20 cellular contexts compared by ENCODE assay signal in genomic region chr4:151600432-151600831, GRCh38.
DNase-seq lines count a peak whose midpoint lies in the region; ATAC-seq, FAIRE-seq and TF ChIP-seq lines count a peak whose summit lies in the region.
"Had no signal": no experiment of that assay in that cellular context is flagged by ENCODE, and none has a peak within 500 bp of the region (broad histone marks: within the 10 kb centered on the region; RNA-seq: fewer than 3 reads in every experiment).

No MANE protein-coding gene starts in this region.

- DNase-seq in SK-N-SH (no peak), bronchial epithelial cell (ENCODE audit: low read depth) (peak; percentile 69), iris pigment epithelial cell (ENCODE audit: low read depth) (peak; percentile 21), smooth muscle cell (lab: John Stamatoyannopoulos, UW; ENCODE audit: unreplicated experiment) (no peak), NCI-H1694 treated with DMSO at 0.1 percent for 48 hours (lab: John Stamatoyannopoulos, UW) (no peak), DMS114 treated with DMSO at 0.1 percent for 48 hours (lab: John Stamatoyannopoulos, UW; ENCODE audit: unreplicated experiment) (no peak)
- DNase-seq: GOT3, KG1, NCI-H1436, NCI-H2029 treated with DMSO at 0.1 percent for 48 hours, NCI-H2171, NCI-H526, PC-3, RPMI8226, SIG-M5 had no signal

- no peaks in the 10 kb centered on the region for H3K9me3 ChIP-seq in SK-N-SH
- H3K9me3 ChIP-seq in smooth muscle cell (replicated peaks; ENCODE audit: low read depth) = no peaks in the 10 kb centered on the region

- FAIRE-seq in bronchial epithelial cell (lab: Jason Lieb, UNC) = no peak
- FAIRE-seq: GM12878, HepG2 had no signal

- 82% methylated on average over 3 of the region's 3 CpGs for WGBS in SK-N-SH (ENCODE audit: low lambda C conversion rate)
- 84% methylated on average over 3 of the region's 3 CpGs for WGBS in smooth muscle cell (ENCODE audit: low lambda C conversion rate)

- H3K4me2 ChIP-seq in SK-N-SH = no peak overlapping the region
- no peak overlapping the region for H3K4me2 ChIP-seq in smooth muscle cell

- H3K9ac ChIP-seq in SK-N-SH (no peak overlapping the region), smooth muscle cell (ENCODE audit: low read depth) (no peak overlapping the region)

- H3K4me1 ChIP-seq in SK-N-SH (ENCODE audit: control insufficient read depth in 1 of 2, insufficient read depth in 2 of 2, low read depth in 1 of 2, low read length in 1 of 2) = peaks cover 0 to 10% of the 10 kb centered on the region in 2 experiments; a peak in 2 of 4 replicates
- no peaks in the 10 kb centered on the region for H3K4me1 ChIP-seq in smooth muscle cell (ENCODE audit: low read depth)

- CTCF ChIA-PET in SK-N-SH (lab: Yijun Ruan, JAX) = interaction anchor here (1.2 kb wide), 2 partner anchors 10 to 22 kb away, joined by 3 read pairs; no protein-coding TSS in a partner anchor

- no peak overlapping the region for H2AFZ ChIP-seq in SK-N-SH (ENCODE audit: low read depth)
- H2AFZ ChIP-seq in smooth muscle cell (ENCODE audit: low read depth) = no peak overlapping the region

- ATAC-seq in SK-N-SH treated with all-trans-retinoic acid at 6 μM for 48 hours (peak; percentile 51), GM19328 (IDR thresholded peaks at IDR 0.05; ENCODE audit: unreplicated experiment) (no peak)
- ATAC-seq: GM12878, HepG2, PC-3 had no signal

- TF ChIP-seq RAD21 in SK-N-SH (IDR thresholded peaks at IDR 0.05; ENCODE audit: low read length) = no peak

- TF ChIP-seq EP300 in SK-N-SH (IDR thresholded peaks at IDR 0.05; ENCODE audit: borderline replicate concordance in 1 of 2, low read depth in 1 of 2, low read length in 1 of 2) = no peak

- H3K36me3 ChIP-seq in SK-N-SH (replicated peaks in 1 of 2; ENCODE audit: control insufficient read depth in 1 of 2, insufficient read depth in 2 of 2, low read length in 1 of 2) (no peaks in the 10 kb centered on the region), bronchial epithelial cell (ENCODE audit: control insufficient read depth, insufficient read depth, low read length) (no peaks in the 10 kb centered on the region), smooth muscle cell (ENCODE audit: low read depth) (no peaks in the 10 kb centered on the region)

- POLR2A ChIA-PET in SK-N-SH (lab: Yijun Ruan, JAX) = no interaction called here

- H4K20me1 ChIP-seq in SK-N-SH (ENCODE audit: insufficient read depth) (no peaks in the 10 kb centered on the region), smooth muscle cell (ENCODE audit: low read depth) (no peaks in the 10 kb centered on the region)

- H3K27me3 ChIP-seq in SK-N-SH (ENCODE audit: insufficient read depth) (no peaks in the 10 kb centered on the region), bronchial epithelial cell (ENCODE audit: control insufficient read depth, insufficient read depth, low read length) (no peaks in the 10 kb centered on the region), smooth muscle cell (ENCODE audit: low read depth) (no peaks in the 10 kb centered on the region)

- TF ChIP-seq CTCF in SK-N-SH (IDR thresholded peaks at IDR 0.05) = no peak
- no peak for TF ChIP-seq CTCF in bronchial epithelial cell (IDR thresholded peaks at IDR 0.05; ENCODE audit: insufficient read depth, low read length, severe bottlenecking)
- TF ChIP-seq CTCF in smooth muscle cell (IDR thresholded peaks at IDR 0.05; ENCODE audit: borderline replicate concordance, insufficient read depth, poor library complexity, severe bottlenecking) = no peak

- peak overlapping the region in 1 of 2 experiments; percentile 56; a peak in 2 of 4 replicates for H3K27ac ChIP-seq in SK-N-SH (ENCODE audit: low read depth in 2 of 2, low read length in 1 of 2)
- peak overlapping the region; percentile 47 for H3K27ac ChIP-seq in smooth muscle cell (ENCODE audit: low read depth)
- H3K27ac ChIP-seq: 22Rv1 had no signal

- H3K4me3 ChIP-seq in SK-N-SH (ENCODE audit: low read depth in 2 of 2, low read length in 1 of 2) = no peak overlapping the region
- no peak overlapping the region for H3K4me3 ChIP-seq in bronchial epithelial cell (ENCODE audit: low read depth, low read length)
- no peak overlapping the region for H3K4me3 ChIP-seq in smooth muscle cell
- H3K4me3 ChIP-seq: GM12878 had no signal

- H3K79me2 ChIP-seq in SK-N-SH (ENCODE audit: insufficient read depth) (no peaks in the 10 kb centered on the region), smooth muscle cell (ENCODE audit: low read depth) (no peaks in the 10 kb centered on the region)

- H3F3A ChIP-seq in SK-N-SH (replicated peaks; ENCODE audit: insufficient read depth) (no peaks in the 10 kb centered on the region), smooth muscle cell (ENCODE audit: low read depth) (no peaks in the 10 kb centered on the region)

- no peaks in the 10 kb centered on the region for H3K9me2 ChIP-seq in SK-N-SH

TF ChIP-seq in SK-N-SH treated with all-trans-retinoic acid at 6 μM for 48 hours, 23 proteins besides CTCF, POLR2A, EP300 and RAD21 (continues in another document):
- TF ChIP-seq, protein P1, sequence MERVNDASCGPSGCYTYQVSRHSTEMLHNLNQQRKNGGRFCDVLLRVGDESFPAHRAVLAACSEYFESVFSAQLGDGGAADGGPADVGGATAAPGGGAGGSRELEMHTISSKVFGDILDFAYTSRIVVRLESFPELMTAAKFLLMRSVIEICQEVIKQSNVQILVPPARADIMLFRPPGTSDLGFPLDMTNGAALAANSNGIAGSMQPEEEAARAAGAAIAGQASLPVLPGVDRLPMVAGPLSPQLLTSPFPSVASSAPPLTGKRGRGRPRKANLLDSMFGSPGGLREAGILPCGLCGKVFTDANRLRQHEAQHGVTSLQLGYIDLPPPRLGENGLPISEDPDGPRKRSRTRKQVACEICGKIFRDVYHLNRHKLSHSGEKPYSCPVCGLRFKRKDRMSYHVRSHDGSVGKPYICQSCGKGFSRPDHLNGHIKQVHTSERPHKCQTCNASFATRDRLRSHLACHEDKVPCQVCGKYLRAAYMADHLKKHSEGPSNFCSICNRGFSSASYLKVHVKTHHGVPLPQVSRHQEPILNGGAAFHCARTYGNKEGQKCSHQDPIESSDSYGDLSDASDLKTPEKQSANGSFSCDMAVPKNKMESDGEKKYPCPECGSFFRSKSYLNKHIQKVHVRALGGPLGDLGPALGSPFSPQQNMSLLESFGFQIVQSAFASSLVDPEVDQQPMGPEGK (CRISPR knock-in tag; IDR thresholded peaks at IDR 0.05; ENCODE audit: borderline replicate concordance) = no peak
- TF ChIP-seq CSDC2 (CRISPR knock-in tag; IDR thresholded peaks at IDR 0.05) = no peak
- no peak for TF ChIP-seq ZNF565 (CRISPR knock-in tag; conservative IDR thresholded peaks at IDR 0.05; ENCODE audit: low read depth)
- TF ChIP-seq, protein P2, sequence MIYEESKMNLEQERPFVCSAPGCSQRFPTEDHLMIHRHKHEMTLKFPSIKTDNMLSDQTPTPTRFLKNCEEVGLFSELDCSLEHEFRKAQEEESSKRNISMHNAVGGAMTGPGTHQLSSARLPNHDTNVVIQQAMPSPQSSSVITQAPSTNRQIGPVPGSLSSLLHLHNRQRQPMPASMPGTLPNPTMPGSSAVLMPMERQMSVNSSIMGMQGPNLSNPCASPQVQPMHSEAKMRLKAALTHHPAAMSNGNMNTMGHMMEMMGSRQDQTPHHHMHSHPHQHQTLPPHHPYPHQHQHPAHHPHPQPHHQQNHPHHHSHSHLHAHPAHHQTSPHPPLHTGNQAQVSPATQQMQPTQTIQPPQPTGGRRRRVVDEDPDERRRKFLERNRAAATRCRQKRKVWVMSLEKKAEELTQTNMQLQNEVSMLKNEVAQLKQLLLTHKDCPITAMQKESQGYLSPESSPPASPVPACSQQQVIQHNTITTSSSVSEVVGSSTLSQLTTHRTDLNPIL (CRISPR knock-in tag; IDR thresholded peaks at IDR 0.05; ENCODE audit: low read depth) = no peak

TF ChIP-seq in SK-N-SH, 30 proteins besides CTCF, POLR2A, EP300 and RAD21:
- no peak for TF ChIP-seq ELF1 (IDR thresholded peaks at IDR 0.05)
- no peak for TF ChIP-seq CHD2 (IDR thresholded peaks at IDR 0.05; ENCODE audit: low read length, partially characterized antibody)
- TF ChIP-seq MXI1 (IDR thresholded peaks at IDR 0.05; ENCODE audit: low read depth, low read length) = no peak
- TF ChIP-seq ZBTB33 (IDR thresholded peaks at IDR 0.05; ENCODE audit: borderline replicate concordance, low read depth) = no peak
- no peak for TF ChIP-seq USF2 (IDR thresholded peaks at IDR 0.05; ENCODE audit: borderline replicate concordance, low read depth, low read length)
- no peak for TF ChIP-seq GATA2 (CRISPR knock-in tag; IDR thresholded peaks at IDR 0.05)
- TF ChIP-seq MAX (IDR thresholded peaks at IDR 0.05; ENCODE audit: low read depth) = no peak
- TF ChIP-seq FOSL2 (IDR thresholded peaks at IDR 0.05; ENCODE audit: borderline replicate concordance, low read depth) = no peak
- no peak for TF ChIP-seq FOXM1 (IDR thresholded peaks at IDR 0.05; ENCODE audit: low read depth)

Comparison
In these comparisons a context has a peak if more than half of its experiments do, and no peak if none do; other contexts are left out.
1. DNase-seq: peak in bronchial epithelial cell (single experiment) and iris pigment epithelial cell (single experiment); none in SK-N-SH (single experiment), smooth muscle cell (single experiment), NCI-H1694 treated with DMSO at 0.1 percent for 48 hours (single experiment) and DMS114 treated with DMSO at 0.1 percent for 48 hours (single experiment).